In genomic region chr7:55534262-55534915, GRCh38 we compare ENCODE assay signal across 8 cellular contexts. TPM values are rescaled to one million over a fixed set of nuclear protein-coding genes. Genes with fewer than 3 reads are reported as not detected.
DNase-seq lines count a peak whose midpoint lies in the region; ATAC-seq lines count a peak whose summit lies in the region.

No MANE protein-coding gene starts in this region.

- ATAC-seq in Right ventricle myocardium inferior: peak; percentile 75
- peak; percentile 66 for ATAC-seq in HG03097 (IDR thresholded peaks at IDR 0.05; ENCODE audit: low FRiP score, unreplicated experiment)
- peak; percentile 52 for ATAC-seq in left lobe of liver

- intact Hi-C loops in Right ventricle myocardium inferior (cut with DNase I): no loop called here
- intact Hi-C loops in cardiac septum (cut with DNase I): no loop called here

- H3K4me3 Mint-ChIP-seq in activated naive CD4-positive, alpha-beta T cell treated with anti-CD3 and anti-CD28 coated beads, Interleukin-2, amount 50 U/mL, for 24 hours: peak overlapping the region; percentile 76

- peak overlapping the region; percentile 100 for H3K27ac Mint-ChIP-seq in activated naive CD4-positive, alpha-beta T cell treated with anti-CD3 and anti-CD28 coated beads, Interleukin-2, amount 50 U/mL, for 24 hours

- DNase-seq in Right ventricle myocardium inferior (ENCODE audit: missing footprints) (peak; percentile 79), cardiac septum (ENCODE audit: low spot score) (no peak), SIG-M5 (lab: John Stamatoyannopoulos, UW) (peak; percentile 80), left lobe of liver (ENCODE audit: low spot score) (no peak), NCI-H146 (lab: John Stamatoyannopoulos, UW) (no peak)
- peak; percentile 24 to 40 for DNase-seq in stimulated activated CD8-positive, alpha-beta memory T cell treated with anti-CD3 and anti-CD28 coated beads, Interleukin-4, amount 100 ng/mL, for 4 hours (ENCODE audit: low read depth in 2 of 2, low spot score in 1 of 2)

- H3K4me1 Mint-ChIP-seq in activated naive CD4-positive, alpha-beta T cell treated with anti-CD3 and anti-CD28 coated beads, Interleukin-2, amount 50 U/mL, for 24 hours: peaks cover 97% of the 10 kb centered on the region

- no peaks in the 10 kb centered on the region for H3K27me3 Mint-ChIP-seq in activated naive CD4-positive, alpha-beta T cell treated with anti-CD3 and anti-CD28 coated beads, Interleukin-2, amount 50 U/mL, for 24 hours

- H3K36me3 Mint-ChIP-seq in activated naive CD4-positive, alpha-beta T cell treated with anti-CD3 and anti-CD28 coated beads, Interleukin-2, amount 50 U/mL, for 24 hours: peaks cover 8% of the 10 kb centered on the region

- no peaks in the 10 kb centered on the region for H3K9me3 Mint-ChIP-seq in activated naive CD4-positive, alpha-beta T cell treated with anti-CD3 and anti-CD28 coated beads, Interleukin-2, amount 50 U/mL, for 24 hours

RNA-seq across cellular contexts. Expression of gene VOPP1, which starts 37.9 kb away (rescaled TPM):
- total RNA-seq in Right ventricle myocardium inferior (23.1 TPM), cardiac septum (32.0 TPM), left lobe of liver (20.0 TPM)

Comparison
In these comparisons a context has a peak if more than half of its experiments do, and no peak if none do; other contexts are left out.
1. DNase-seq: peak in Right ventricle myocardium inferior (single experiment), SIG-M5 (single experiment) and stimulated activated CD8-positive, alpha-beta memory T cell treated with anti-CD3 and anti-CD28 coated beads, Interleukin-4, amount 100 ng/mL, for 4 hours (2 of 2); none in cardiac septum (single experiment), left lobe of liver (single experiment) and NCI-H146 (single experiment).
2. Peak in every context shown above with its lines, with median percentiles within 50 percentile points of each other: ATAC-seq.